ENCODE assay signal across 1 cellular context in the genomic region with DNA sequence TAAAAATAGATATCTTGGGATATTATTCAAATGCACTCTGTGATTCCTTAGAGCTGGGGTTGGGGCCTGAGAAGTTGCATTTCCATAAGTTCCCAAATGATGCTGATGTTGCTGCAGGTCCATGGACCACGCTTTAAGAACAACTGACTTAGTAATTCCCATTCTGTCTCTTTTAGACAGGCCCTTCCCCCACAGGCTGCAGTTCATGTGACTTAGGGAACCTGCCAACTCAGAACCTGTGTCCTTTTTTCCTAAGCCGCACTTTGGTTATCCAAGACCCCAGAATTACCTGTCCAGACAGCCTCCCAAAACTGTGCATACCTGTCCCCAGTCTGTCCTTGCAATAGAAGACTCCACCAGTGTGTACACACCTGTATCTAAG.
TF ChIP-seq lines count a peak whose summit lies in the region.

No MANE protein-coding gene starts in this region.

TF ChIP-seq in HepG2, 621 proteins besides CTCF, POLR2A, EP300 and RAD21:
- TF ChIP-seq, protein P1, sequence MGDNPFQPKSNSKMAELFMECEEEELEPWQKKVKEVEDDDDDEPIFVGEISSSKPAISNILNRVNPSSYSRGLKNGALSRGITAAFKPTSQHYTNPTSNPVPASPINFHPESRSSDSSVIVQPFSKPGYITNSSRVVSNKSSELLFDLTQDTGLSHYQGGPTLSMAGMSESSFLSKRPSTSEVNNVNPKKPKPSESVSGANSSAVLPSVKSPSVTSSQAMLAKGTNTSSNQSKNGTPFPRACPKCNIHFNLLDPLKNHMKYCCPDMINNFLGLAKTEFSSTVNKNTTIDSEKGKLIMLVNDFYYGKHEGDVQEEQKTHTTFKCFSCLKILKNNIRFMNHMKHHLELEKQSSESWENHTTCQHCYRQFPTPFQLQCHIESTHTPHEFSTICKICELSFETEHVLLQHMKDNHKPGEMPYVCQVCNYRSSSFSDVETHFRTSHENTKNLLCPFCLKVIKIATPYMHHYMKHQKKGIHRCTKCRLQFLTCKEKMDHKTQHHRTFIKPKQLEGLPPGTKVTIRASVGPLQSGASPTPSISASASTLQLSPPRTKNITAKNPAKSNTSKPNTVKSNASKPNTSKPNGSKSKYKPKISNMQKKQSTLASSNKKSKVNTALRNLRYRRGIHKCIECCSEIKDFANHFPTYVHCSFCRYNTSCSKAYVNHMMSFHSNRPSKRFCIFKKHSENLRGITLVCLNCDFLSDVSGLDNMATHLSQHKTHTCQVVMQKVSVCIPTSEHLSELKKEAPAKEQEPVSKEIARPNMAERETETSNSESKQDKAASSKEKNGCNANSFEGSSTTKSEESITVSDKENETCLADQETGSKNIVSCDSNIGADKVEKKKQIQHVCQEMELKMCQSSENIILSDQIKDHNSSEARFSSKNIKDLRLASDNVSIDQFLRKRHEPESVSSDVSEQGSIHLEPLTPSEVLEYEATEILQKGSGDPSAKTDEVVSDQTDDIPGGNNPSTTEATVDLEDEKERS (CRISPR knock-in tag; IDR thresholded peaks at IDR 0.05) = no peak
- no peak for TF ChIP-seq ZNF562 (CRISPR knock-in tag; IDR thresholded peaks at IDR 0.05; ENCODE audit: borderline replicate concordance)
- TF ChIP-seq, protein P2, sequence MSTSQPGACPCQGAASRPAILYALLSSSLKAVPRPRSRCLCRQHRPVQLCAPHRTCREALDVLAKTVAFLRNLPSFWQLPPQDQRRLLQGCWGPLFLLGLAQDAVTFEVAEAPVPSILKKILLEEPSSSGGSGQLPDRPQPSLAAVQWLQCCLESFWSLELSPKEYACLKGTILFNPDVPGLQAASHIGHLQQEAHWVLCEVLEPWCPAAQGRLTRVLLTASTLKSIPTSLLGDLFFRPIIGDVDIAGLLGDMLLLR (CRISPR knock-in tag; IDR thresholded peaks at IDR 0.05) = no peak
- no peak for TF ChIP-seq ZNF24 (IDR thresholded peaks at IDR 0.05)
- no peak for TF ChIP-seq ZNF251 (CRISPR knock-in tag; IDR thresholded peaks at IDR 0.05)
- TF ChIP-seq PHB2 (IDR thresholded peaks at IDR 0.05; ENCODE audit: partially characterized antibody) = no peak
- TF ChIP-seq SRY (CRISPR knock-in tag; IDR thresholded peaks at IDR 0.05) = no peak
- TF ChIP-seq, protein P3, sequence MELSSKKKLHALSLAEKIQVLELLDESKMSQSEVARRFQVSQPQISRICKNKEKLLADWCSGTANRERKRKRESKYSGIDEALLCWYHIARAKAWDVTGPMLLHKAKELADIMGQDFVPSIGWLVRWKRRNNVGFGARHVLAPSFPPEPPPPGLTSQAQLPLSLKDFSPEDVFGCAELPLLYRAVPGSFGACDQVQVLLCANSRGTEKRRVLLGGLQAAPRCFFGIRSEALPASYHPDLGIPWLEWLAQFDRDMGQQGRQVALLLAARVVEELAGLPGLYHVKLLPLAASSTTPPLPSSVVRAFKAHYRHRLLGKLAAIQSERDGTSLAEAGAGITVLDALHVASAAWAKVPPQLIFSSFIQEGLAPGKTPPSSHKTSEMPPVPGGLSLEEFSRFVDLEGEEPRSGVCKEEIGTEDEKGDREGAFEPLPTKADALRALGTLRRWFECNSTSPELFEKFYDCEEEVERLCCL (CRISPR knock-in tag; IDR thresholded peaks at IDR 0.05; ENCODE audit: borderline replicate concordance) = no peak
- TF ChIP-seq, protein P4, sequence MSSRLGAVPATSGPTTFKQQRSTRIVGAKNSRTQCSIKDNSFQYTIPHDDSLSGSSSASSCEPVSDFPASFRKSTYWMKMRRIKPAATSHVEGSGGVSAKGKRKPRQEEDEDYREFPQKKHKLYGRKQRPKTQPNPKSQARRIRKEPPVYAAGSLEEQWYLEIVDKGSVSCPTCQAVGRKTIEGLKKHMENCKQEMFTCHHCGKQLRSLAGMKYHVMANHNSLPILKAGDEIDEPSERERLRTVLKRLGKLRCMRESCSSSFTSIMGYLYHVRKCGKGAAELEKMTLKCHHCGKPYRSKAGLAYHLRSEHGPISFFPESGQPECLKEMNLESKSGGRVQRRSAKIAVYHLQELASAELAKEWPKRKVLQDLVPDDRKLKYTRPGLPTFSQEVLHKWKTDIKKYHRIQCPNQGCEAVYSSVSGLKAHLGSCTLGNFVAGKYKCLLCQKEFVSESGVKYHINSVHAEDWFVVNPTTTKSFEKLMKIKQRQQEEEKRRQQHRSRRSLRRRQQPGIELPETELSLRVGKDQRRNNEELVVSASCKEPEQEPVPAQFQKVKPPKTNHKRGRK (CRISPR knock-in tag; IDR thresholded peaks at IDR 0.05) = no peak
- TF ChIP-seq CREB1 (IDR thresholded peaks at IDR 0.05) = no peak
- no peak for TF ChIP-seq CREB1 (CRISPR knock-in tag; IDR thresholded peaks at IDR 0.05)
- no peak for TF ChIP-seq ZNF724P (CRISPR knock-in tag; IDR thresholded peaks at IDR 0.05; ENCODE audit: borderline replicate concordance)
- TF ChIP-seq, protein P5, sequence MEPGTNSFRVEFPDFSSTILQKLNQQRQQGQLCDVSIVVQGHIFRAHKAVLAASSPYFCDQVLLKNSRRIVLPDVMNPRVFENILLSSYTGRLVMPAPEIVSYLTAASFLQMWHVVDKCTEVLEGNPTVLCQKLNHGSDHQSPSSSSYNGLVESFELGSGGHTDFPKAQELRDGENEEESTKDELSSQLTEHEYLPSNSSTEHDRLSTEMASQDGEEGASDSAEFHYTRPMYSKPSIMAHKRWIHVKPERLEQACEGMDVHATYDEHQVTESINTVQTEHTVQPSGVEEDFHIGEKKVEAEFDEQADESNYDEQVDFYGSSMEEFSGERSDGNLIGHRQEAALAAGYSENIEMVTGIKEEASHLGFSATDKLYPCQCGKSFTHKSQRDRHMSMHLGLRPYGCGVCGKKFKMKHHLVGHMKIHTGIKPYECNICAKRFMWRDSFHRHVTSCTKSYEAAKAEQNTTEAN (CRISPR knock-in tag; conservative IDR thresholded peaks at IDR 0.05) = no peak
- no peak for TF ChIP-seq ZNF782 (CRISPR knock-in tag; IDR thresholded peaks at IDR 0.05; ENCODE audit: borderline replicate concordance)
- TF ChIP-seq, protein P6, sequence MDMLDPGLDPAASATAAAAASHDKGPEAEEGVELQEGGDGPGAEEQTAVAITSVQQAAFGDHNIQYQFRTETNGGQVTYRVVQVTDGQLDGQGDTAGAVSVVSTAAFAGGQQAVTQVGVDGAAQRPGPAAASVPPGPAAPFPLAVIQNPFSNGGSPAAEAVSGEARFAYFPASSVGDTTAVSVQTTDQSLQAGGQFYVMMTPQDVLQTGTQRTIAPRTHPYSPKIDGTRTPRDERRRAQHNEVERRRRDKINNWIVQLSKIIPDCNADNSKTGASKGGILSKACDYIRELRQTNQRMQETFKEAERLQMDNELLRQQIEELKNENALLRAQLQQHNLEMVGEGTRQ (IDR thresholded peaks at IDR 0.05; ENCODE audit: low read depth, low read length) = no peak
- TF ChIP-seq, protein P6 (CRISPR knock-in tag; IDR thresholded peaks at IDR 0.05; ENCODE audit: borderline replicate concordance) = no peak
- TF ChIP-seq, protein P7, sequence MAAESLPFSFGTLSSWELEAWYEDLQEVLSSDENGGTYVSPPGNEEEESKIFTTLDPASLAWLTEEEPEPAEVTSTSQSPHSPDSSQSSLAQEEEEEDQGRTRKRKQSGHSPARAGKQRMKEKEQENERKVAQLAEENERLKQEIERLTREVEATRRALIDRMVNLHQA (CRISPR knock-in tag; IDR thresholded peaks at IDR 0.05) = no peak
